In the genomic region with DNA sequence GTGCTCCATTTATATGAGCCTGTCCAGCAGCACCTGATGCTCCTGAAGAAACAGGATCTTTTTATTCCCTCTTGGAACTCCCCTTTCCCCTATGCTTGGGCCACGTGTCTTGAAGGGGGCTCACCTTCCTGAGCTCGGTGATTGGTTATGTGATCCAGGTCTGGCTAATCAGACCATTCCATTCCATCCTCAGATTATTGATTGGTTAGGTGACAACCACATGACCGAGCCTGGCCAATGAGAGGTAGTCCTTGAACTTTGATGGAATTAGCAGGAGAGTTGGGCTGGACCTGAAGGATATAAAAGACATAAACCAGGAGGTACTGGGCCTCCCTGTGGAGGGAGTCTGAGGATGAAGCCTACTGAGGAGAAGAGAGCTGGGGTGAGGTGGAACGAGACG, we compare ENCODE assay signal across 22 cellular contexts.
DNase-seq lines count a peak whose midpoint lies in the region; ATAC-seq, FAIRE-seq and TF ChIP-seq lines count a peak whose summit lies in the region.
"Had no signal": no experiment of that assay in that cellular context is flagged by ENCODE, and none has a peak within 500 bp of the region (broad histone marks: within the 10 kb centered on the region; RNA-seq: fewer than 3 reads in every experiment).

No MANE protein-coding gene starts in this region.

- no peak for TF ChIP-seq POLR2A in A549 (IDR thresholded peaks at IDR 0.05; ENCODE audit: low read length)
- no peak for TF ChIP-seq POLR2A in breast epithelium (IDR thresholded peaks at IDR 0.05)

- H3K36me3 ChIP-seq in endodermal cell (ENCODE audit: control insufficient read depth, insufficient read depth, low read length) (no peaks in the 10 kb centered on the region), breast epithelium (no peaks in the 10 kb centered on the region)
- H3K36me3 ChIP-seq: BLaER1, HAP-1 had no signal

- H3K4me1 ChIP-seq in A549 (no peaks in the 10 kb centered on the region), endodermal cell (ENCODE audit: control insufficient read depth, insufficient read depth, low read length) (no peaks in the 10 kb centered on the region), breast epithelium (no peaks in the 10 kb centered on the region)
- H3K4me1 ChIP-seq: BLaER1, Caco-2, HAP-1 had no signal

- CTCF ChIA-PET in A549 (lab: Yijun Ruan, JAX): no interaction called here
- CTCF ChIA-PET in WTC11 (lab: Charles Lee): no interaction called here

- H3K27me3 Mint-ChIP-seq in WTC11 (ENCODE audit: low read depth): no peaks in the 10 kb centered on the region; the same call in 1 of the 2 replicates
- H3K27me3 Mint-ChIP-seq in endodermal cell (ENCODE audit: insufficient read depth): peaks cover 8% of the 10 kb centered on the region

- H3K27ac Mint-ChIP-seq in WTC11 (no peak overlapping the region), endodermal cell (no peak overlapping the region)
- H3K27ac Mint-ChIP-seq: B cell; CD4-positive, CD25-positive, alpha-beta regulatory T cell; CD8-positive, alpha-beta T cell; GM23338; HFFc6 had no signal

- no peak for TF ChIP-seq EP300 in A549 (IDR thresholded peaks at IDR 0.05)

- no peak for FAIRE-seq in A549 (lab: Jason Lieb, UNC)
- FAIRE-seq: G401.6, GM12892, GM19239, H54 had no signal

- H3K4me3 ChIP-seq in A549 (no peak overlapping the region), endodermal cell (ENCODE audit: low read length) (no peak overlapping the region), breast epithelium (no peak overlapping the region)
- H3K4me3 ChIP-seq: BLaER1, GM23338, HAP-1 had no signal

- H3K27me3 ChIP-seq in endodermal cell (ENCODE audit: control insufficient read depth, insufficient read depth, low read length, poor library complexity, severe bottlenecking) (no peaks in the 10 kb centered on the region), breast epithelium (peaks cover 0 to 45% of the 10 kb centered on the region in 2 donors)
- H3K27me3 ChIP-seq: BLaER1 had no signal

- no peak overlapping the region for H3K27ac ChIP-seq in A549
- no peak overlapping the region for H3K27ac ChIP-seq in endodermal cell (ENCODE audit: low read depth, low read length)
- H3K27ac ChIP-seq in breast epithelium: no peak overlapping the region
- H3K27ac ChIP-seq: BLaER1, C4-2B had no signal

- TF ChIP-seq CTCF in A549 (IDR thresholded peaks at IDR 0.05) (no peak), WTC11 (IDR thresholded peaks at IDR 0.05) (no peak), endodermal cell (conservative IDR thresholded peaks at IDR 0.05) (no peak), breast epithelium (IDR thresholded peaks at IDR 0.05) (no peak)

- 53% methylated on average over 5 of the region's 5 CpGs for WGBS in A549 (ENCODE audit: missing lambda C conversion rate)
- WGBS in endodermal cell (ENCODE audit: insufficient coverage in 1 of 2, insufficient read length in 1 of 2), 2 experiments: 94 to 96% methylated on average over 5 of the region's 5 CpGs

- no peak for TF ChIP-seq RAD21 in A549 (conservative IDR thresholded peaks at IDR 0.05 in 1 of 2, IDR thresholded peaks at IDR 0.05 in 1 of 2)

- H3K9me3 Mint-ChIP-seq in WTC11 (no peaks in the 10 kb centered on the region), endodermal cell (no peaks in the 10 kb centered on the region)
- H3K9me3 Mint-ChIP-seq: CD4-positive, CD25-positive, alpha-beta regulatory T cell; CD8-positive, alpha-beta T cell; GM23338; HFFc6 had no signal

- H3K4me1 Mint-ChIP-seq in WTC11: no peaks in the 10 kb centered on the region
- H3K4me1 Mint-ChIP-seq in endodermal cell: peaks cover 8% of the 10 kb centered on the region
- H3K4me1 Mint-ChIP-seq: B cell; CD4-positive, CD25-positive, alpha-beta regulatory T cell had no signal

- H3K9me3 ChIP-seq in A549: no peaks in the 10 kb centered on the region
- no peaks in the 10 kb centered on the region for H3K9me3 ChIP-seq in endodermal cell (ENCODE audit: control insufficient read depth, low read length)
- no peaks in the 10 kb centered on the region for H3K9me3 ChIP-seq in breast epithelium
- H3K9me3 ChIP-seq: BLaER1, Caco-2, HAP-1 had no signal

- H3K36me3 Mint-ChIP-seq in WTC11: no peaks in the 10 kb centered on the region
- H3K36me3 Mint-ChIP-seq in endodermal cell (ENCODE audit: low read depth): no peaks in the 10 kb centered on the region
- H3K36me3 Mint-ChIP-seq: CD4-positive, CD25-positive, alpha-beta regulatory T cell; CD8-positive, alpha-beta T cell had no signal

- no peak overlapping the region for H3K9ac ChIP-seq in endodermal cell (ENCODE audit: extremely low read depth, low read length, poor library complexity, severe bottlenecking)
- H3K9ac ChIP-seq: BLaER1 had no signal

- ATAC-seq in A549 (no peak; a peak in 1 of 6 replicates), WTC11 (no peak)
- ATAC-seq: CD8-positive, alpha-beta T cell; GM23338 had no signal

- POLR2A ChIA-PET in A549 (lab: Yijun Ruan, JAX) (no interaction called here), WTC11 (lab: Charles Lee) (no interaction called here)

- H3K4me3 Mint-ChIP-seq in WTC11: no peak overlapping the region
- H3K4me3 Mint-ChIP-seq in endodermal cell: no peak overlapping the region
- H3K4me3 Mint-ChIP-seq: B cell; CD4-positive, CD25-positive, alpha-beta regulatory T cell; CD8-positive, alpha-beta T cell; GM23338; HFFc6 had no signal

- no peak for DNase-seq in A549 (ENCODE audit: low read depth in 1 of 2, low spot score in 1 of 2)
- DNase-seq in WTC11 (ENCODE audit: low spot score): no peak
- peak; percentile 52 for DNase-seq in endodermal cell
- no peak for DNase-seq in breast epithelium (ENCODE audit: low spot score in 2 of 2)
- no peak for DNase-seq in stimulated activated CD4-positive, alpha-beta T cell treated with anti-CD3 and anti-CD28 coated beads, Interleukin-12 subunit alpha, Interleukin-12 subunit beta, amount 100 ng/mL, for 4 hours
- no peak for DNase-seq in LoVo (ENCODE audit: low spot score)
- DNase-seq: 8988T; Caco-2; CD4-positive, CD25-positive, alpha-beta regulatory T cell; CD8-positive, alpha-beta T cell; DMS153; DND-41; HFFc6 had no signal

- no peak overlapping the region for H3K4me2 ChIP-seq in A549
- H3K4me2 ChIP-seq: BLaER1, GM23338 had no signal

- intact Hi-C loops in breast epithelium (cut with DNase I; ENCODE audit: low total_unique reads): no loop called here

TF ChIP-seq in A549, 52 proteins besides CTCF, POLR2A, EP300 and RAD21:
- TF ChIP-seq, protein P1, sequence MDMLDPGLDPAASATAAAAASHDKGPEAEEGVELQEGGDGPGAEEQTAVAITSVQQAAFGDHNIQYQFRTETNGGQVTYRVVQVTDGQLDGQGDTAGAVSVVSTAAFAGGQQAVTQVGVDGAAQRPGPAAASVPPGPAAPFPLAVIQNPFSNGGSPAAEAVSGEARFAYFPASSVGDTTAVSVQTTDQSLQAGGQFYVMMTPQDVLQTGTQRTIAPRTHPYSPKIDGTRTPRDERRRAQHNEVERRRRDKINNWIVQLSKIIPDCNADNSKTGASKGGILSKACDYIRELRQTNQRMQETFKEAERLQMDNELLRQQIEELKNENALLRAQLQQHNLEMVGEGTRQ (IDR thresholded peaks at IDR 0.05): 0 out of 2 replicates have a peak, but pooled peaks have one; percentile 25
- no peak for TF ChIP-seq RCOR1 (IDR thresholded peaks at IDR 0.05; ENCODE audit: low read depth, low read length)
TF ChIP-seq in A549: peak in this region for 1.

TF ChIP-seq in WTC11, 78 proteins besides CTCF, POLR2A, EP300 and RAD21 (continues in another document):
- TF ChIP-seq, protein P2, sequence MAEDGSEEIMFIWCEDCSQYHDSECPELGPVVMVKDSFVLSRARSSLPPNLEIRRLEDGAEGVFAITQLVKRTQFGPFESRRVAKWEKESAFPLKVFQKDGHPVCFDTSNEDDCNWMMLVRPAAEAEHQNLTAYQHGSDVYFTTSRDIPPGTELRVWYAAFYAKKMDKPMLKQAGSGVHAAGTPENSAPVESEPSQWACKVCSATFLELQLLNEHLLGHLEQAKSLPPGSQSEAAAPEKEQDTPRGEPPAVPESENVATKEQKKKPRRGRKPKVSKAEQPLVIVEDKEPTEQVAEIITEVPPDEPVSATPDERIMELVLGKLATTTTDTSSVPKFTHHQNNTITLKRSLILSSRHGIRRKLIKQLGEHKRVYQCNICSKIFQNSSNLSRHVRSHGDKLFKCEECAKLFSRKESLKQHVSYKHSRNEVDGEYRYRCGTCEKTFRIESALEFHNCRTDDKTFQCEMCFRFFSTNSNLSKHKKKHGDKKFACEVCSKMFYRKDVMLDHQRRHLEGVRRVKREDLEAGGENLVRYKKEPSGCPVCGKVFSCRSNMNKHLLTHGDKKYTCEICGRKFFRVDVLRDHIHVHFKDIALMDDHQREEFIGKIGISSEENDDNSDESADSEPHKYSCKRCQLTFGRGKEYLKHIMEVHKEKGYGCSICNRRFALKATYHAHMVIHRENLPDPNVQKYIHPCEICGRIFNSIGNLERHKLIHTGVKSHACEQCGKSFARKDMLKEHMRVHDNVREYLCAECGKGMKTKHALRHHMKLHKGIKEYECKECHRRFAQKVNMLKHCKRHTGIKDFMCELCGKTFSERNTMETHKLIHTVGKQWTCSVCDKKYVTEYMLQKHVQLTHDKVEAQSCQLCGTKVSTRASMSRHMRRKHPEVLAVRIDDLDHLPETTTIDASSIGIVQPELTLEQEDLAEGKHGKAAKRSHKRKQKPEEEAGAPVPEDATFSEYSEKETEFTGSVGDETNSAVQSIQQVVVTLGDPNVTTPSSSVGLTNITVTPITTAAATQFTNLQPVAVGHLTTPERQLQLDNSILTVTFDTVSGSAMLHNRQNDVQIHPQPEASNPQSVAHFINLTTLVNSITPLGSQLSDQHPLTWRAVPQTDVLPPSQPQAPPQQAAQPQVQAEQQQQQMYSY (CRISPR knock-in tag; IDR thresholded peaks at IDR 0.05): no peak
- TF ChIP-seq NFYB (CRISPR knock-in tag; conservative IDR thresholded peaks at IDR 0.05; ENCODE audit: low read depth) (peak; percentile 58), SP1 (CRISPR knock-in tag; conservative IDR thresholded peaks at IDR 0.05) (no peak), TEAD4 (CRISPR knock-in tag; IDR thresholded peaks at IDR 0.05) (no peak), ZNF138 (CRISPR knock-in tag; conservative IDR thresholded peaks at IDR 0.05) (no peak)
- TF ChIP-seq, protein P3, sequence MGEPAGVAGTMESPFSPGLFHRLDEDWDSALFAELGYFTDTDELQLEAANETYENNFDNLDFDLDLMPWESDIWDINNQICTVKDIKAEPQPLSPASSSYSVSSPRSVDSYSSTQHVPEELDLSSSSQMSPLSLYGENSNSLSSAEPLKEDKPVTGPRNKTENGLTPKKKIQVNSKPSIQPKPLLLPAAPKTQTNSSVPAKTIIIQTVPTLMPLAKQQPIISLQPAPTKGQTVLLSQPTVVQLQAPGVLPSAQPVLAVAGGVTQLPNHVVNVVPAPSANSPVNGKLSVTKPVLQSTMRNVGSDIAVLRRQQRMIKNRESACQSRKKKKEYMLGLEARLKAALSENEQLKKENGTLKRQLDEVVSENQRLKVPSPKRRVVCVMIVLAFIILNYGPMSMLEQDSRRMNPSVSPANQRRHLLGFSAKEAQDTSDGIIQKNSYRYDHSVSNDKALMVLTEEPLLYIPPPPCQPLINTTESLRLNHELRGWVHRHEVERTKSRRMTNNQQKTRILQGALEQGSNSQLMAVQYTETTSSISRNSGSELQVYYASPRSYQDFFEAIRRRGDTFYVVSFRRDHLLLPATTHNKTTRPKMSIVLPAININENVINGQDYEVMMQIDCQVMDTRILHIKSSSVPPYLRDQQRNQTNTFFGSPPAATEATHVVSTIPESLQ (CRISPR knock-in tag; IDR thresholded peaks at IDR 0.05): no peak
